8 cellular contexts compared by ENCODE assay signal in the genomic region with DNA sequence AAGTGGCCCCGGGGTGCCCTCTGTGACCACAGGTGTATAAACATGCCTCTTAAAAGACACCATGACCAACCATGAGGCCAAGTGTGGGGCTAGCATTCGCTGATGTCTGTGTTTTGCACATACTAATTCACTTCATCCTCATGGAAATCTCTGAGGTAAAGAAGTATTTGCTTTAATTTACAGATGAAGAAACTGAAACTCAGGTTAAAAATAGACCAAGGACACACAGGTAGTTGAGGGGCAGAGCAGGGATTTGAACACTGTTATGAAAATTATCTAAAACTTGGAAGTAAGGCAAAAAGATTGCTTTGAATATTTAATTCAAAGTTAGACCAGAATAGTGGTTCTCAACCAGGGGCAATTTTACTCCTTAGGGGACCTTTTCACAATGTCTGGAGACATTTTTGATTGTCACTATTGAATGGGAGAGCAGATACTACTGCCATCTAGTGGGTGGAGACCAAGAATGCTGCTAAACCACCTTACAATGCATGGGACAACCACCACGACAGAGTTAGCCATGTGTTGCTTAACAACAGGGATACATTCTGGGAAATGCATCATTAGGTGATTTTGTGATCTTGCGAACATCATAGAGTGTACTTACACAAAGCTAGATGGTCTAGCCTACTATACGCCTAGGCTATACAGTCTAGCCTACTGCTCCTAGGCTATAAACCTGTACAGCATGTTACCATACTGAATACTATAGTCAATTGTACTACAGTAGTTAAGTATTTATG. TPM values are rescaled to one million over a fixed set of nuclear protein-coding genes. Genes with fewer than 3 reads are reported as not detected.
DNase-seq lines count a peak whose midpoint lies in the region; ATAC-seq and TF ChIP-seq lines count a peak whose summit lies in the region.

No MANE protein-coding gene starts in this region.

- peak overlapping the region; percentile 62 for H2AFZ ChIP-seq in KMS-11 (ENCODE audit: low read depth)

- H3K27ac ChIP-seq in KMS-11: peak overlapping the region; percentile 40

- DNase-seq in activated T-cell treated with anti-CD3 and anti-CD28 coated beads for 24 hours (ENCODE audit: low read depth) (peak; percentile 14), activated T-cell treated with anti-CD3 and anti-CD28 coated beads for 4 hours (no peak), RKO (ENCODE audit: low spot score) (peak; percentile 75), MCF 10A (ENCODE audit: unreplicated experiment) (peak; percentile 67), kidney tubule cell (ENCODE audit: low spot score) (peak; percentile 58)
- DNase-seq in stimulated activated naive CD8-positive, alpha-beta T cell treated with anti-CD3 and anti-CD28 coated beads, Interleukin-15, Interleukin-2, amounts not matched to agents 100 U/mL and 50 U/mL, for 24 hours: peak; percentile 30

- H3K79me2 ChIP-seq in KMS-11 (ENCODE audit: insufficient read depth, low read depth): no peaks in the 10 kb centered on the region

- no peak overlapping the region for H3K4me3 Mint-ChIP-seq in MCF 10A (ENCODE audit: unreplicated experiment)

- H3K27me3 ChIP-seq in KMS-11 (ENCODE audit: insufficient read depth, low read depth): no peaks in the 10 kb centered on the region

- no peak overlapping the region for H3K4me3 ChIP-seq in KMS-11 (IDR thresholded peaks at IDR 0.05; ENCODE audit: insufficient read depth, low read depth, low read length)

- POLR2A ChIA-PET in MCF 10A (lab: Yijun Ruan, JAX): no interaction called here

- peaks cover 6% of the 10 kb centered on the region for H3K4me1 Mint-ChIP-seq in MCF 10A (ENCODE audit: insufficient read depth, unreplicated experiment)

- no peaks in the 10 kb centered on the region for H3K36me3 Mint-ChIP-seq in MCF 10A (ENCODE audit: insufficient read depth, unreplicated experiment)

- H3K27me3 Mint-ChIP-seq in MCF 10A (ENCODE audit: insufficient read depth, unreplicated experiment): peaks cover 21% of the 10 kb centered on the region

- no peaks in the 10 kb centered on the region for H4K20me1 ChIP-seq in KMS-11 (ENCODE audit: insufficient read depth)

- TF ChIP-seq CTCF in KMS-11 (conservative IDR thresholded peaks at IDR 0.05; ENCODE audit: low read depth, low read length) (peak; percentile 86), MCF 10A (IDR thresholded peaks at IDR 0.05; ENCODE audit: unreplicated experiment) (peak; percentile 69)

- ATAC-seq in GM21619 (IDR thresholded peaks at IDR 0.05; ENCODE audit: unreplicated experiment): peak; percentile 78
- peak; percentile 78 for ATAC-seq in stimulated activated naive CD8-positive, alpha-beta T cell treated with anti-CD3 and anti-CD28 coated beads, Interleukin-15, Interleukin-2, amounts not matched to agents 100 U/mL and 50 U/mL, for 24 hours

- CTCF ChIA-PET in MCF 10A (lab: Yijun Ruan, JAX): interaction anchor here (0.6 to 5.3 kb wide), 24 partner anchors 7 to 547 kb away, joined by 3 to 32 read pairs (median 4); partner anchors contain the start of genes FXN and PRKACG

- H3K36me3 ChIP-seq in KMS-11 (ENCODE audit: insufficient read depth): no peaks in the 10 kb centered on the region

- peak overlapping the region; percentile 11; the same call in 1 of the 2 replicates for H3K9ac ChIP-seq in KMS-11

- BruUV-seq in MCF 10A (replicated peaks; lab: Mats Ljungman, UMichigan): no TSS peak

- intact Hi-C loops in MCF 10A (cut with micrococcal nuclease): loop anchor here (1.0 kb wide), 1 partner anchor 443 kb away; no protein-coding TSS in a partner anchor

- H3K4me1 ChIP-seq in KMS-11 (ENCODE audit: low read depth, poor library complexity, severe bottlenecking): peaks cover 29% of the 10 kb centered on the region

- H3K9me3 Mint-ChIP-seq in MCF 10A (ENCODE audit: unreplicated experiment): no peaks in the 10 kb centered on the region

- H3K27ac Mint-ChIP-seq in MCF 10A (ENCODE audit: low read depth, unreplicated experiment): no peak overlapping the region

- H3K4me2 ChIP-seq in KMS-11: peak overlapping the region; percentile 84

RNA-seq across cellular contexts. Expression of gene FXN, which starts 8.0 kb away (rescaled TPM):
- total RNA-seq in MCF 10A (2022): 18.4 and 31.6 TPM in 2 replicates

RNA-seq across cellular contexts. Expression of gene PRKACG, which starts 13.6 kb away (rescaled TPM):
- not detected in 2 replicates for total RNA-seq in MCF 10A (2022)
